In genomic region chr15:38391186-38391585, GRCh38 we compare ENCODE assay signal across 20 cellular contexts.
DNase-seq lines count a peak whose midpoint lies in the region; ATAC-seq and TF ChIP-seq lines count a peak whose summit lies in the region.
"Had no signal": no experiment of that assay in that cellular context is flagged by ENCODE, and none has a peak within 500 bp of the region (broad histone marks: within the 10 kb centered on the region; RNA-seq: fewer than 3 reads in every experiment).

No MANE protein-coding gene starts in this region.

- H2AFZ ChIP-seq in GM23248, result no peak overlapping the region

- H3K4me3 ChIP-seq in GM23248, result no peak overlapping the region
- no peak overlapping the region for H3K4me3 ChIP-seq in choroid plexus epithelial cell (ENCODE audit: low read depth, low read length)
- H3K4me3 ChIP-seq in heart right ventricle, result no peak overlapping the region
- H3K4me3 ChIP-seq: K562, Peyer's patch, SJSA1 had no signal

- ATAC-seq in HG03460 (IDR thresholded peaks at IDR 0.05; ENCODE audit: unreplicated experiment) (no peak), heart right ventricle (no peak)
- ATAC-seq: CD8-positive, alpha-beta T cell; K562 had no signal

- H3K27ac ChIP-seq in GM23248 (no peak overlapping the region), heart right ventricle (no peak overlapping the region)
- H3K27ac ChIP-seq: Peyer's patch, SJSA1 had no signal

- in situ Hi-C loops in GM23248 (cut with MboI), result no loop called here

- no peak for TF ChIP-seq CTCF in choroid plexus epithelial cell (conservative IDR thresholded peaks at IDR 0.05; ENCODE audit: low read depth, low read length)
- TF ChIP-seq CTCF in heart right ventricle (IDR thresholded peaks at IDR 0.05), result no peak

- H3K4me2 ChIP-seq in GM23248 (ENCODE audit: unreplicated experiment), result no peak overlapping the region

- H3K27me3 ChIP-seq in GM23248 (replicated peaks; ENCODE audit: insufficient read depth) (no peaks in the 10 kb centered on the region), heart right ventricle (no peaks in the 10 kb centered on the region)
- H3K27me3 ChIP-seq: Peyer's patch, SJSA1 had no signal

- no peak overlapping the region for H3K9ac ChIP-seq in GM23248

- H3K9me2 ChIP-seq in GM23248 (ENCODE audit: insufficient read depth), result no peaks in the 10 kb centered on the region

- intact Hi-C loops in heart right ventricle (cut with DNase I), result loop anchor here in 3 of 10 donors (2.0 to 10.0 kb wide), 2 partner anchors 396 kb away; no protein-coding TSS in a partner anchor

- no peaks in the 10 kb centered on the region for H4K20me1 ChIP-seq in GM23248 (ENCODE audit: insufficient read depth)

- WGBS in GM23248 (ENCODE audit: low coverage in 1 of 2, low lambda C conversion rate in 2 of 2, missing lambda C conversion rate in 2 of 2), 2 experiments, result 49 to 53% methylated on average over 2 of the region's 2 CpGs
- 72 to 73% methylated on average over 2 of the region's 2 CpGs for WGBS in heart right ventricle, 2 donors

- H3K36me3 ChIP-seq in GM23248 (ENCODE audit: low read depth) (no peaks in the 10 kb centered on the region), heart right ventricle (no peaks in the 10 kb centered on the region)
- H3K36me3 ChIP-seq: Peyer's patch, SJSA1 had no signal

- DNase-seq in GM23248 (peak; percentile 45), RPMI7951 (ENCODE audit: low read depth) (peak; percentile 39), choroid plexus epithelial cell (ENCODE audit: low read depth) (peak; percentile 48), kidney tubule cell (ENCODE audit: low spot score) (peak; percentile 19), heart right ventricle (no peak), NCI-H2171 (lab: John Stamatoyannopoulos, UW) (no peak)
- DNase-seq in activated CD4-positive, alpha-beta T cell treated with anti-CD3 and anti-CD28 coated beads for 48 hours, result no peak
- DNase-seq: AML-193; C1 segment of cervical spinal cord; CD8-positive, alpha-beta T cell; NCI-H1092 treated with DMSO at 0.1 percent for 48 hours; NCI-H146; NCI-H2029; NCI-H226; NCI-H524 treated with DMSO at 0.1 percent for 48 hours; NCI-H82; Peyer's patch had no signal

- H3K79me2 ChIP-seq in GM23248 (ENCODE audit: insufficient read depth), result no peaks in the 10 kb centered on the region

- H3F3A ChIP-seq in GM23248 (ENCODE audit: insufficient read depth), result no peaks in the 10 kb centered on the region

- no peaks in the 10 kb centered on the region for H3K9me3 ChIP-seq in GM23248 (ENCODE audit: low read depth)
- H3K9me3 ChIP-seq in heart right ventricle, result peaks cover 0 to 3% (median 0%) of the 10 kb centered on the region in 11 donors
- H3K9me3 ChIP-seq: Peyer's patch, SJSA1 had no signal

- H3K4me1 ChIP-seq in GM23248 (ENCODE audit: insufficient read depth) (no peaks in the 10 kb centered on the region), heart right ventricle (peaks cover 0 to 5% (median 0%) of the 10 kb centered on the region in 9 donors)
- H3K4me1 ChIP-seq: Peyer's patch had no signal

Comparison
In these comparisons a context has a peak if more than half of its experiments do, and no peak if none do; other contexts are left out.
1. DNase-seq: peak in GM23248 (single experiment), RPMI7951 (single experiment), choroid plexus epithelial cell (single experiment) and kidney tubule cell (single experiment); none in heart right ventricle (0 of 2), activated CD4-positive, alpha-beta T cell treated with anti-CD3 and anti-CD28 coated beads for 48 hours (single experiment) and NCI-H2171 (single experiment).